ENCODE assay signal across 1 cellular context in genomic region chr17:78128616-78129384, GRCh38.
A peak's percentile ranks its signal among the peaks of the same experiment; 100 is the strongest.
TF ChIP-seq lines count a peak whose summit lies in the region.

TSS of gene TMC6 (minus strand) at chr17:78128755. CDS start at chr17:78126832, 1,923 bp downstream.

TF ChIP-seq in HepG2, 621 proteins besides CTCF, POLR2A, EP300 and RAD21 (continued from another document and continues in another):
- TF ChIP-seq, protein P1, sequence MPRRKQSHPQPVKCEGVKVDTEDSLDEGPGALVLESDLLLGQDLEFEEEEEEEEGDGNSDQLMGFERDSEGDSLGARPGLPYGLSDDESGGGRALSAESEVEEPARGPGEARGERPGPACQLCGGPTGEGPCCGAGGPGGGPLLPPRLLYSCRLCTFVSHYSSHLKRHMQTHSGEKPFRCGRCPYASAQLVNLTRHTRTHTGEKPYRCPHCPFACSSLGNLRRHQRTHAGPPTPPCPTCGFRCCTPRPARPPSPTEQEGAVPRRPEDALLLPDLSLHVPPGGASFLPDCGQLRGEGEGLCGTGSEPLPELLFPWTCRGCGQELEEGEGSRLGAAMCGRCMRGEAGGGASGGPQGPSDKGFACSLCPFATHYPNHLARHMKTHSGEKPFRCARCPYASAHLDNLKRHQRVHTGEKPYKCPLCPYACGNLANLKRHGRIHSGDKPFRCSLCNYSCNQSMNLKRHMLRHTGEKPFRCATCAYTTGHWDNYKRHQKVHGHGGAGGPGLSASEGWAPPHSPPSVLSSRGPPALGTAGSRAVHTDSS (CRISPR knock-in tag; conservative IDR thresholded peaks at IDR 0.05) = no peak
- TF ChIP-seq SP5 (CRISPR knock-in tag; IDR thresholded peaks at IDR 0.05; ENCODE audit: borderline replicate concordance, low read depth) (peak; percentile 91), KLF9 (CRISPR knock-in tag; IDR thresholded peaks at IDR 0.05; ENCODE audit: low read depth) (no peak), ZEB1 (IDR thresholded peaks at IDR 0.05; ENCODE audit: insufficient replicate concordance, low read depth) (peak; percentile 78), PTBP1 (IDR thresholded peaks at IDR 0.05; ENCODE audit: low read depth, low read length, poor library complexity, severe bottlenecking) (no peak), ZSCAN5A (CRISPR knock-in tag; IDR thresholded peaks at IDR 0.05; ENCODE audit: borderline replicate concordance) (no peak), NFE2L2 (IDR thresholded peaks at IDR 0.05; ENCODE audit: low read length) (no peak), HNRNPK (IDR thresholded peaks at IDR 0.05; ENCODE audit: low read depth, low read length, poor library complexity, severe bottlenecking) (no peak), TSC22D2 (CRISPR knock-in tag; IDR thresholded peaks at IDR 0.05; ENCODE audit: borderline replicate concordance) (no peak), ZBTB14 (CRISPR knock-in tag; IDR thresholded peaks at IDR 0.05) (no peak), ZNF704 (CRISPR knock-in tag; IDR thresholded peaks at IDR 0.05; ENCODE audit: borderline replicate concordance) (no peak), POLR2AphosphoS5 (IDR thresholded peaks at IDR 0.05; ENCODE audit: low read depth, low read length) (peak; percentile 46; the same call in 1 of the 2 replicates), ZKSCAN1 (IDR thresholded peaks at IDR 0.05; ENCODE audit: low read length) (no peak), ZKSCAN5 (CRISPR knock-in tag; IDR thresholded peaks at IDR 0.05) (no peak), RBM39 (IDR thresholded peaks at IDR 0.05; ENCODE audit: low read depth, low read length, poor library complexity, severe bottlenecking) (no peak), TEAD3 (CRISPR knock-in tag; optimal IDR thresholded peaks at IDR 0.05; ENCODE audit: borderline replicate concordance) (peak; percentile 8), ZNF430 (CRISPR knock-in tag; IDR thresholded peaks at IDR 0.05) (no peak; the same call in 1 of the 2 replicates), HOMEZ (CRISPR knock-in tag; IDR thresholded peaks at IDR 0.05; ENCODE audit: low read depth) (no peak), HMG20A (CRISPR knock-in tag; IDR thresholded peaks at IDR 0.05; ENCODE audit: borderline replicate concordance) (no peak), ZMAT5 (CRISPR knock-in tag; IDR thresholded peaks at IDR 0.05; ENCODE audit: borderline replicate concordance, low read depth) (no peak), SOX6 (IDR thresholded peaks at IDR 0.05) (no peak), SOX6 (CRISPR knock-in tag; IDR thresholded peaks at IDR 0.05) (no peak; the same call in 1 of the 2 replicates), SMAD1 (CRISPR knock-in tag; IDR thresholded peaks at IDR 0.05; ENCODE audit: borderline replicate concordance, low read depth) (no peak), TCF7L2 (IDR thresholded peaks at IDR 0.05; ENCODE audit: low read depth, low read length) (no peak), TFDP1 (CRISPR knock-in tag; IDR thresholded peaks at IDR 0.05; ENCODE audit: borderline replicate concordance) (peak; percentile 19; the same call in 1 of the 2 replicates), ZNF674 (CRISPR knock-in tag; IDR thresholded peaks at IDR 0.05; ENCODE audit: low read depth) (0 out of 2 replicates have a peak, but pooled peaks have one; percentile 58), ZNF563 (CRISPR knock-in tag; IDR thresholded peaks at IDR 0.05) (no peak), ZSCAN25 (CRISPR knock-in tag; IDR thresholded peaks at IDR 0.05) (no peak), REL (CRISPR knock-in tag; conservative IDR thresholded peaks at IDR 0.05) (no peak; the same call in 1 of the 2 replicates)
- TF ChIP-seq, protein P2, sequence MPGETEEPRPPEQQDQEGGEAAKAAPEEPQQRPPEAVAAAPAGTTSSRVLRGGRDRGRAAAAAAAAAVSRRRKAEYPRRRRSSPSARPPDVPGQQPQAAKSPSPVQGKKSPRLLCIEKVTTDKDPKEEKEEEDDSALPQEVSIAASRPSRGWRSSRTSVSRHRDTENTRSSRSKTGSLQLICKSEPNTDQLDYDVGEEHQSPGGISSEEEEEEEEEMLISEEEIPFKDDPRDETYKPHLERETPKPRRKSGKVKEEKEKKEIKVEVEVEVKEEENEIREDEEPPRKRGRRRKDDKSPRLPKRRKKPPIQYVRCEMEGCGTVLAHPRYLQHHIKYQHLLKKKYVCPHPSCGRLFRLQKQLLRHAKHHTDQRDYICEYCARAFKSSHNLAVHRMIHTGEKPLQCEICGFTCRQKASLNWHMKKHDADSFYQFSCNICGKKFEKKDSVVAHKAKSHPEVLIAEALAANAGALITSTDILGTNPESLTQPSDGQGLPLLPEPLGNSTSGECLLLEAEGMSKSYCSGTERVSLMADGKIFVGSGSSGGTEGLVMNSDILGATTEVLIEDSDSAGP (CRISPR knock-in tag; IDR thresholded peaks at IDR 0.05; ENCODE audit: borderline replicate concordance) = no peak; the same call in 1 of the 2 replicates
- TF ChIP-seq, protein P3, sequence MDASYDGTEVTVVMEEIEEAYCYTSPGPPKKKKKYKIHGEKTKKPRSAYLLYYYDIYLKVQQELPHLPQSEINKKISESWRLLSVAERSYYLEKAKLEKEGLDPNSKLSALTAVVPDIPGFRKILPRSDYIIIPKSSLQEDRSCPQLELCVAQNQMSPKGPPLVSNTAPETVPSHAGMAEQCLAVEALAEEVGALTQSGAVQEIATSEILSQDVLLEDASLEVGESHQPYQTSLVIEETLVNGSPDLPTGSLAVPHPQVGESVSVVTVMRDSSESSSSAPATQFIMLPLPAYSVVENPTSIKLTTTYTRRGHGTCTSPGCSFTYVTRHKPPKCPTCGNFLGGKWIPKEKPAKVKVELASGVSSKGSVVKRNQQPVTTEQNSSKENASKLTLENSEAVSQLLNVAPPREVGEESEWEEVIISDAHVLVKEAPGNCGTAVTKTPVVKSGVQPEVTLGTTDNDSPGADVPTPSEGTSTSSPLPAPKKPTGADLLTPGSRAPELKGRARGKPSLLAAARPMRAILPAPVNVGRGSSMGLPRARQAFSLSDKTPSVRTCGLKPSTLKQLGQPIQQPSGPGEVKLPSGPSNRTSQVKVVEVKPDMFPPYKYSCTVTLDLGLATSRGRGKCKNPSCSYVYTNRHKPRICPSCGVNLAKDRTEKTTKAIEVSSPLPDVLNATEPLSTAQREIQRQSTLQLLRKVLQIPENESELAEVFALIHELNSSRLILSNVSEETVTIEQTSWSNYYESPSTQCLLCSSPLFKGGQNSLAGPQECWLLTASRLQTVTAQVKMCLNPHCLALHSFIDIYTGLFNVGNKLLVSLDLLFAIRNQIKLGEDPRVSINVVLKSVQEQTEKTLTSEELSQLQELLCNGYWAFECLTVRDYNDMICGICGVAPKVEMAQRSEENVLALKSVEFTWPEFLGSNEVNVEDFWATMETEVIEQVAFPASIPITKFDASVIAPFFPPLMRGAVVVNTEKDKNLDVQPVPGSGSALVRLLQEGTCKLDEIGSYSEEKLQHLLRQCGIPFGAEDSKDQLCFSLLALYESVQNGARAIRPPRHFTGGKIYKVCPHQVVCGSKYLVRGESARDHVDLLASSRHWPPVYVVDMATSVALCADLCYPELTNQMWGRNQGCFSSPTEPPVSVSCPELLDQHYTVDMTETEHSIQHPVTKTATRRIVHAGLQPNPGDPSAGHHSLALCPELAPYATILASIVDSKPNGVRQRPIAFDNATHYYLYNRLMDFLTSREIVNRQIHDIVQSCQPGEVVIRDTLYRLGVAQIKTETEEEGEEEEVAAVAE (CRISPR knock-in tag; IDR thresholded peaks at IDR 0.05; ENCODE audit: borderline replicate concordance) = no peak
- TF ChIP-seq, protein P4, sequence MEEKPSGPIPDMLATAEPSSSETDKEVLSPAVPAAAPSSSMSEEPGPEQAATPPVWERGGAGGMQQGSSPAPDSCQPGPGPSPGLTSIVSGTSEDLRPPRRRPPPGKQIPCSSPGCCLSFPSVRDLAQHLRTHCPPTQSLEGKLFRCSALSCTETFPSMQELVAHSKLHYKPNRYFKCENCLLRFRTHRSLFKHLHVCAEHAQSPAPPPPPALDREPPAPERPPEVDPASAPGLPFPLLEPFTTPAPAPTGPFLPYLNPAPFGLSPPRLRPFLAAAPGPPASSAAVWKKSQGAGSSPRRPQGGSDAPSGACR (CRISPR knock-in tag; IDR thresholded peaks at IDR 0.05) = peak; percentile 86
